8 cellular contexts compared by ENCODE assay signal in the genomic region with DNA sequence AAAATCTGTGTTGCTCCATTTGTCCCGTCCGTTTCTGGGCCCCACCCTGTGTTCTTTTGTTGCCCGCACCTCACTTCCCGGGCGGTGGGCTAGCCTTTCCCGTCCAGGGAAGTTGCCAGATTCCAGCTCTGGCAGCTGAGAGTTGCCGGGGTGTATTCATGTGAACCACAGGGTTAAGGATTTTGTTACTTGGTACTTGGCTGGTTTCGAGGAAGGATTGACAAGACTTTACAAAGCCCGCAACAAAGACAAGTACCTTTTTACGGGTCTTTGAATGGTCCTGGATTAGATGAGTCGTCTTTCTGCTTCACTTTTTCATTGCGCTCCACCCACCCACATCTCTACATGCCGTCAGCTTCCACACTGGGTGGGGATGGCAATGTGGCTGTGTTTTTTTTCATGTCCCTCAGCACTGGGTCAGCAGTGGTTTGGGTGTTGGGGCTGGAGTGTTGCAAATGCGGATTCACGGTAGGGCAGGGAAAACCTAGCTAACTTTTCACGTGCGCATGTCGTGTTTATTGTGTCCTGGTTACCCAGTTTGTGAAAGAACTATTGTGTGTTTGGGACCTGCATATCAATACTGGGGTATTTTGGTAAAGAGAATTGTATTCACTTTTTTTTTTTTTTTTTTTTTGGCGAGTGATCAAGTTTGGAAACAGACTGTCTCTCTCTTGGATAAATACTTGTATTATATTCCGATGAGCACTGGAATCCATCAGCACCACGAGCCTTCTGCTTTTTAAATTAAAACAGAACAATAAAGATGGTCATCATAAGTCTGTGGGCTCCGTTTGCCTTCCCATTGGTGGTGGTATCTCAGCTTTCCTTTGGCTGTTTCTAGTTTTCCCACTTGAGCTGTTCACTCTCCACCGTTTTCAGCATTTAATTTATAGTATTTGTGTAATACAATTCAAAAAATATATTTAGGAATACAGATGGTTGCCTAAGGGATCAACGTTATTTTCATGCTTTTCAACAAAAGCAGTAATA. TPM values are rescaled to one million over a fixed set of nuclear protein-coding genes. Genes with fewer than 3 reads are reported as not detected.
DNase-seq lines count a peak whose midpoint lies in the region.

No MANE protein-coding gene starts in this region.

- H3K4me1 ChIP-seq in ACC112 (ENCODE audit: control insufficient read depth, insufficient read depth, low read length, unreplicated experiment) (peaks cover 29% of the 10 kb centered on the region), iPS-20b (ENCODE audit: insufficient read depth, low read length) (peaks cover 19% of the 10 kb centered on the region)

- H3K4me3 ChIP-seq in ACC112 (ENCODE audit: low read depth, low read length) (peak overlapping the region; percentile 92), iPS-20b (ENCODE audit: low read length) (peak overlapping the region; percentile 84)

- peak overlapping the region; percentile 35; the same call in 1 of the 2 replicates for H3K9ac ChIP-seq in iPS-20b (ENCODE audit: low read depth, low read length)

- peak overlapping the region; percentile 91 for H3K4me3 Mint-ChIP-seq in activated naive CD8-positive, alpha-beta T cell treated with anti-CD3 and anti-CD28 coated beads for 36 hours

- H2AFZ ChIP-seq in ACC112 (ENCODE audit: low read length, unreplicated experiment) = peak overlapping the region; percentile 95

- H3K27ac ChIP-seq in ACC112 (ENCODE audit: low read depth, low read length) = peak overlapping the region; percentile 87
- H3K27ac ChIP-seq in KOPT-K1 (ENCODE audit: low read depth, low read length, poor library complexity, severe bottlenecking) = peak overlapping the region; percentile 73
- no peak overlapping the region for H3K27ac ChIP-seq in iPS-20b (ENCODE audit: low read length)

- H3K27me3 Mint-ChIP-seq in activated naive CD8-positive, alpha-beta T cell treated with anti-CD3 and anti-CD28 coated beads for 36 hours = no peaks in the 10 kb centered on the region

- H3K27ac Mint-ChIP-seq in activated naive CD8-positive, alpha-beta T cell treated with anti-CD3 and anti-CD28 coated beads for 36 hours = peak overlapping the region; percentile 94

- no peaks in the 10 kb centered on the region for H3K36me3 ChIP-seq in ACC112 (ENCODE audit: insufficient read depth, low read length)
- H3K36me3 ChIP-seq in KOPT-K1 (ENCODE audit: insufficient read depth, low read length) = no peaks in the 10 kb centered on the region
- no peaks in the 10 kb centered on the region for H3K36me3 ChIP-seq in iPS-20b (ENCODE audit: insufficient read depth, low read depth, low read length)

- peak; percentile 44 for DNase-seq in activated naive CD8-positive, alpha-beta T cell treated with anti-CD3 and anti-CD28 coated beads for 36 hours
- DNase-seq in stimulated activated CD4-positive, alpha-beta T cell treated with anti-CD3 and anti-CD28 coated beads, Interleukin-12 subunit alpha, Interleukin-12 subunit beta, amount 100 ng/mL, for 4 hours = peak; percentile 37
- DNase-seq in NCI-H1694 treated with DMSO at 0.1 percent for 48 hours (lab: John Stamatoyannopoulos, UW) (no peak), NCI-H1092 (lab: John Stamatoyannopoulos, UW) (no peak), NCI-H526 treated with DMSO at 0.1 percent for 48 hours (lab: John Stamatoyannopoulos, UW) (no peak)

- peaks cover 44% of the 10 kb centered on the region for H3K4me1 Mint-ChIP-seq in activated naive CD8-positive, alpha-beta T cell treated with anti-CD3 and anti-CD28 coated beads for 36 hours

- H3K9me3 ChIP-seq in KOPT-K1 (ENCODE audit: insufficient read depth, low read length, poor library complexity, severe bottlenecking) = no peaks in the 10 kb centered on the region
- no peaks in the 10 kb centered on the region for H3K9me3 ChIP-seq in iPS-20b (ENCODE audit: insufficient read depth, low read depth, low read length)

- H3K27me3 ChIP-seq in ACC112 (ENCODE audit: insufficient read depth, low read length) (no peaks in the 10 kb centered on the region), iPS-20b (ENCODE audit: insufficient read depth, low read length) (peaks cover 21% of the 10 kb centered on the region)

- peaks cover 11% of the 10 kb centered on the region for H3K36me3 Mint-ChIP-seq in activated naive CD8-positive, alpha-beta T cell treated with anti-CD3 and anti-CD28 coated beads for 36 hours

- peaks cover 3% of the 10 kb centered on the region for H3K9me3 Mint-ChIP-seq in activated naive CD8-positive, alpha-beta T cell treated with anti-CD3 and anti-CD28 coated beads for 36 hours

- peaks cover 47% of the 10 kb centered on the region for H3K79me2 ChIP-seq in ACC112 (ENCODE audit: control insufficient read depth, insufficient read depth, low read length, unreplicated experiment)

RNA-seq across cellular contexts. Expression of a gene that starts 1.2 kb away (rescaled TPM):
- total RNA-seq in activated naive CD8-positive, alpha-beta T cell treated with anti-CD3 and anti-CD28 coated beads for 36 hours = 10 to 100 TPM; 22.9 to 23.9 TPM

Comparison
In these comparisons a context has a peak if more than half of its experiments do, and no peak if none do; other contexts are left out.
1. DNase-seq: peak in activated naive CD8-positive, alpha-beta T cell treated with anti-CD3 and anti-CD28 coated beads for 36 hours (single experiment) and stimulated activated CD4-positive, alpha-beta T cell treated with anti-CD3 and anti-CD28 coated beads, Interleukin-12 subunit alpha, Interleukin-12 subunit beta, amount 100 ng/mL, for 4 hours (single experiment); none in NCI-H1694 treated with DMSO at 0.1 percent for 48 hours (single experiment), NCI-H1092 (single experiment) and NCI-H526 treated with DMSO at 0.1 percent for 48 hours (single experiment).